ENCODE assay signal across 12 cellular contexts in the genomic region with DNA sequence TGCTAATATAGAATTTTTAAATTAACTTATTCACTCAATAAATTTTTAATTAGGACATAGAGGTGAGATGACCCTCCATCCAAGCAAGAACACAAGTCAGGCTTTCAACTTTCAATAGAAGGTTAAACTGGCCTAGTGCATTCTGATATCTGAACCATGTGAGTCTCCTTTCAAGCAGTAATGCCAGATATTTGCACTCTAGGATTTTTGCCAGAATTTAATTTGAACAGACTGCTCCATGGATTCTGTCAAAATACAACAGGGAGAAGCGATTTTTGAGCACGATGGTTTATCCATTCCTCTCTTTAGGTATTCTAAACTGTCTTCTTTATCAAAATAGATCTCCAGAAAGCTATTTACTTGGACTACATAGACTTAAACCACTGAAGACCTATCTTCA.
DNase-seq lines count a peak whose midpoint lies in the region; ATAC-seq, FAIRE-seq and TF ChIP-seq lines count a peak whose summit lies in the region.
"Had no signal": no experiment of that assay in that cellular context is flagged by ENCODE, and none has a peak within 500 bp of the region (broad histone marks: within the 10 kb centered on the region; RNA-seq: fewer than 3 reads in every experiment).

No MANE protein-coding gene starts in this region.

- in situ Hi-C loops in HepG2 (cut with HindIII; ENCODE audit: extremely low pct_ligation_motif_present, low pct_unique_long_range_greater_than_20kb), result loop anchor here (5.0 kb wide), 1 partner anchor 211 kb away; no protein-coding TSS in a partner anchor

- TF ChIP-seq CTCF in liver (IDR thresholded peaks at IDR 0.05; ENCODE audit: low read depth, low read length, missing input control) (no peak), HepG2 (CRISPR knock-in tag; IDR thresholded peaks at IDR 0.05) (no peak), ascending aorta (IDR thresholded peaks at IDR 0.05) (no peak)

- H3K27me3 ChIP-seq in liver (ENCODE audit: control insufficient read depth in 4 of 4, insufficient read depth in 4 of 4, low read length in 3 of 4) (no peaks in the 10 kb centered on the region), HepG2 (ENCODE audit: control insufficient read depth in 1 of 2, insufficient read depth in 2 of 2, low read length in 2 of 2) (no peaks in the 10 kb centered on the region; a peak in 1 of 5 replicates), ascending aorta (no peaks in the 10 kb centered on the region)

- H3K4me3 Mint-ChIP-seq in effector memory CD8-positive, alpha-beta T cell, result no peak overlapping the region

- H3K4me1 ChIP-seq in liver (ENCODE audit: control insufficient read depth in 4 of 4, insufficient read depth in 4 of 4, low read length in 3 of 4), result peaks cover 0 to 11% (median 5%) of the 10 kb centered on the region in 4 donors
- H3K4me1 ChIP-seq in HepG2 (ENCODE audit: insufficient read depth, low read length), result no peaks in the 10 kb centered on the region
- H3K4me1 ChIP-seq in ascending aorta, result peaks cover 9 to 40% of the 10 kb centered on the region in 2 donors

- 32% methylated on average over 2 of the region's 2 CpGs for WGBS in liver
- WGBS in HepG2 (ENCODE audit: low lambda C conversion rate), result 0% methylated on average over 2 of the region's 2 CpGs

- TF ChIP-seq EP300 in HepG2 (IDR thresholded peaks at IDR 0.05; ENCODE audit: low read depth in 2 of 2, low read length in 2 of 2) (no peak), HepG2 (CRISPR knock-in tag; IDR thresholded peaks at IDR 0.05; ENCODE audit: borderline replicate concordance) (no peak)

- no peak for TF ChIP-seq POLR2A in HepG2 (IDR thresholded peaks at IDR 0.05; ENCODE audit: insufficient read depth in 1 of 2, low read depth in 2 of 2, low read length in 2 of 2)

- no peak overlapping the region for H3K4me3 ChIP-seq in liver (ENCODE audit: low read depth in 1 of 3, low read length in 3 of 3)
- no peak overlapping the region for H3K4me3 ChIP-seq in HepG2 (replicated peaks in 1 of 3; ENCODE audit: insufficient read depth in 1 of 3, low read depth in 2 of 3, low read length in 3 of 3)
- H3K4me3 ChIP-seq in ascending aorta, result no peak overlapping the region

- no peak overlapping the region for H3K27ac ChIP-seq in liver (ENCODE audit: low read depth in 1 of 2, low read length in 2 of 2)
- H3K27ac ChIP-seq in HepG2 (ENCODE audit: extremely low read length, insufficient read depth, low read length), result no peak overlapping the region
- H3K27ac ChIP-seq in ascending aorta, result peak overlapping the region; percentile 65 to 69

- intact Hi-C loops in HepG2 (cut with micrococcal nuclease; ENCODE audit: unreplicated experiment), result no loop called here
- intact Hi-C loops in ascending aorta (cut with DNase I), result loop anchor here (5.0 kb wide), 1 partner anchor 1564 kb away; the partner anchor contains the start of gene NR3C2

- H3K9ac ChIP-seq in liver (ENCODE audit: low read depth in 1 of 2, low read length in 2 of 2) (no peak overlapping the region), HepG2 (ENCODE audit: insufficient read depth, low read depth, low read length) (no peak overlapping the region)

- ATAC-seq in HepG2 (no peak), HG03469 (IDR thresholded peaks at IDR 0.05; ENCODE audit: unreplicated experiment) (no peak)
- no peak for ATAC-seq in effector memory CD8-positive, alpha-beta T cell (replicated peaks)

- TF ChIP-seq RAD21 in liver (IDR thresholded peaks at IDR 0.05) (peak; percentile 10 to 29), HepG2 (CRISPR knock-in tag; IDR thresholded peaks at IDR 0.05) (no peak)

- no peaks in the 10 kb centered on the region for H3K36me3 ChIP-seq in liver (ENCODE audit: control insufficient read depth in 4 of 4, insufficient read depth in 3 of 4, low read depth in 1 of 4, low read length in 3 of 4)
- no peaks in the 10 kb centered on the region for H3K36me3 ChIP-seq in HepG2 (replicated peaks in 1 of 2; ENCODE audit: control insufficient read depth in 1 of 2, insufficient read depth in 2 of 2, low read length in 2 of 2)
- no peaks in the 10 kb centered on the region for H3K36me3 ChIP-seq in ascending aorta

- CTCF ChIA-PET in HepG2 (lab: Yijun Ruan, JAX; ENCODE audit: low intra/inter-chr PET ratio, low total read pairs), result no interaction called here

- no peaks in the 10 kb centered on the region for H3K4me1 Mint-ChIP-seq in effector memory CD8-positive, alpha-beta T cell (ENCODE audit: low read depth in 2 of 2)

- DNase-seq in HepG2 (ENCODE audit: low spot score) (no peak), ascending aorta (ENCODE audit: low spot score in 2 of 2) (no peak), iris pigment epithelial cell (ENCODE audit: low read depth) (peak; percentile 29), NOMO-1 (lab: John Stamatoyannopoulos, UW; ENCODE audit: unreplicated experiment in 2 of 2) (no peak), NOMO-1 treated with DMSO at 0.1 percent for 48 hours (lab: John Stamatoyannopoulos, UW; ENCODE audit: unreplicated experiment) (no peak)
- no peak for DNase-seq in effector memory CD8-positive, alpha-beta T cell
- DNase-seq: activated naive CD4-positive, alpha-beta T cell treated with anti-CD3 and anti-CD28 coated beads, Interleukin-2, amount 50 U/mL, for 16 hours; GOT3; NCI-H187 treated with DMSO at 0.1 percent for 48 hours; NCI-H526 treated with DMSO at 0.1 percent for 48 hours had no signal

- H3K36me3 Mint-ChIP-seq in effector memory CD8-positive, alpha-beta T cell (ENCODE audit: insufficient read depth), result no peaks in the 10 kb centered on the region

- H3K27ac Mint-ChIP-seq in effector memory CD8-positive, alpha-beta T cell, result no peak overlapping the region

- no TSS peak for BruUV-seq in HepG2 (replicated peaks; lab: Mats Ljungman, UMichigan)

- no peaks in the 10 kb centered on the region for H3K79me2 ChIP-seq in HepG2 (ENCODE audit: insufficient read depth, low read length)

- POLR2A ChIA-PET in HepG2 (lab: Yijun Ruan, JAX), result no interaction called here

- no peak for FAIRE-seq in HepG2 (lab: Jason Lieb, UNC)

- H3K9me3 ChIP-seq in liver (ENCODE audit: control insufficient read depth in 4 of 4, low read length in 3 of 4), result no peaks in the 10 kb centered on the region
- H3K9me3 ChIP-seq in HepG2 (ENCODE audit: low read length), result no peaks in the 10 kb centered on the region
- no peaks in the 10 kb centered on the region for H3K9me3 ChIP-seq in ascending aorta

- H3K4me2 ChIP-seq in HepG2 (ENCODE audit: low read depth, low read length), result no peak overlapping the region

- H3K9me3 Mint-ChIP-seq in effector memory CD8-positive, alpha-beta T cell, result no peaks in the 10 kb centered on the region

- H3K27me3 Mint-ChIP-seq in effector memory CD8-positive, alpha-beta T cell, result peaks cover 10 to 17% of the 10 kb centered on the region in 2 donors

- H2AFZ ChIP-seq in HepG2 (ENCODE audit: low read length), result no peak overlapping the region

- no peaks in the 10 kb centered on the region for H4K20me1 ChIP-seq in HepG2 (ENCODE audit: insufficient read depth, low read length)

TF ChIP-seq in liver, 16 proteins besides CTCF, POLR2A, EP300 and RAD21 (continues in another document):
- TF ChIP-seq, protein P1, sequence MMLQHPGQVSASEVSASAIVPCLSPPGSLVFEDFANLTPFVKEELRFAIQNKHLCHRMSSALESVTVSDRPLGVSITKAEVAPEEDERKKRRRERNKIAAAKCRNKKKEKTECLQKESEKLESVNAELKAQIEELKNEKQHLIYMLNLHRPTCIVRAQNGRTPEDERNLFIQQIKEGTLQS (IDR thresholded peaks at IDR 0.05), result no peak
- TF ChIP-seq EGR1 (IDR thresholded peaks at IDR 0.05; ENCODE audit: low read depth in 2 of 2), result no peak
- TF ChIP-seq HNF4A (conservative IDR thresholded peaks at IDR 0.05), result no peak
- TF ChIP-seq SP1 (IDR thresholded peaks at IDR 0.05), result no peak
- no peak for TF ChIP-seq JUND (IDR thresholded peaks at IDR 0.05)
- TF ChIP-seq YY1 (IDR thresholded peaks at IDR 0.05), result peak; percentile 23
- TF ChIP-seq, protein P2, sequence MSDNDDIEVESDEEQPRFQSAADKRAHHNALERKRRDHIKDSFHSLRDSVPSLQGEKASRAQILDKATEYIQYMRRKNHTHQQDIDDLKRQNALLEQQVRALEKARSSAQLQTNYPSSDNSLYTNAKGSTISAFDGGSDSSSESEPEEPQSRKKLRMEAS (IDR thresholded peaks at IDR 0.05), result no peak
- no peak for TF ChIP-seq TAF1 (conservative IDR thresholded peaks at IDR 0.05)

TF ChIP-seq in HepG2, 621 proteins besides CTCF, POLR2A, EP300 and RAD21:
- TF ChIP-seq RARG (CRISPR knock-in tag; IDR thresholded peaks at IDR 0.05; ENCODE audit: low read depth), result no peak
TF ChIP-seq in HepG2: peak in this region for 0.

Comparison
In these comparisons a context has a peak if more than half of its experiments do, and no peak if none do; other contexts are left out.
1. H3K27ac ChIP-seq: peak in ascending aorta (2 of 2); none in liver (0 of 2) and HepG2 (single experiment).